ENCODE assay signal across 10 cellular contexts in the genomic region with DNA sequence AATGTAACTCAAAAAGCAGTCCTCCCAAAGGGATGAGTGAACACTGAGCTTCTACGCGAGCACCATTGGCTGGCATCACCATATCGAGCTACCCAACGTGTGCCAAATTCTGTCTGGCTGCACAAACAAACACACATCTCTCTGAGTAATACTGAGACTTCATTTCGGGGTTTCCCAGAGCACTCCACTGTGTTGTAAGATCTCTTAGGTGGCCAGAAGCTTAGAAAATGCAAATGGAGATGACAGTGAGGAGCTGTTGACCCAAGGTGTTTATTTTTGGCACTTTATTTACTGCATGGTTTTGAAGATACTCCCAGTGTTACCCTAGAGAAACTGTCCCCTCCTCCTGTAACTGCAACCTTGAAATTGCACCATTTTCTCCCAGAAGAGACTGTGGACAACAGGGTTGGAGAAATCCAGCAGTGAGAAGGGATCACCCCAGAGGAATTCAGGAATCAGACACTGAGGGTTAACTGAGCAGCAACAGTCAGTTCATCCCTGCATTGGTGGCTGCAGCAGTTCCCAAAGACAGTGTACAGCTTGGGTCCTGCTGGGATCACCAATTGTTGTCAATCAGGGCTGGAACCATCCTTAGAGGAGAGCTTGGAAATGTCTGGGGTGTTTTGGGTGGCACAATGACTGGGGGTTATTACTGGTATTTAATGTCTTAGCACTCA. TPM values are rescaled to one million over a fixed set of nuclear protein-coding genes. Genes with fewer than 3 reads are reported as not detected.
DNase-seq lines count a peak whose midpoint lies in the region; ATAC-seq and TF ChIP-seq lines count a peak whose summit lies in the region.
"Had no signal": no experiment of that assay in that cellular context is flagged by ENCODE, and none has a peak within 500 bp of the region (broad histone marks: within the 10 kb centered on the region; RNA-seq: fewer than 3 reads in every experiment).

No MANE protein-coding gene starts in this region.

- H3K36me3 ChIP-seq in aorta (ENCODE audit: control insufficient read depth in 1 of 2, insufficient read depth in 2 of 2, low read length in 1 of 2) (no peaks in the 10 kb centered on the region), PC-9 (ENCODE audit: low read depth) (no peaks in the 10 kb centered on the region)

- H4K20me1 ChIP-seq in PC-9 (ENCODE audit: insufficient read depth): no peaks in the 10 kb centered on the region

- POLR2A ChIA-PET in PC-9 (lab: Charles Lee; ENCODE audit: unreplicated experiment): no interaction called here

- peak; percentile 70 for ATAC-seq in GM21619 (IDR thresholded peaks at IDR 0.05; ENCODE audit: unreplicated experiment)
- peak; percentile 59 for ATAC-seq in esophagus mucosa
- ATAC-seq in aorta (ENCODE audit: low FRiP score): no peak

- CTCF ChIA-PET in PC-9 (lab: Charles Lee): no interaction called here

- no peaks in the 10 kb centered on the region for H3K9me2 ChIP-seq in PC-9 (ENCODE audit: insufficient read depth)

- 15 to 22% methylated on average over 5 of the region's 5 CpGs for WGBS in aorta, 2 donors

- no peaks in the 10 kb centered on the region for H3K4me1 ChIP-seq in aorta (ENCODE audit: control insufficient read depth in 1 of 2, insufficient read depth in 2 of 2, low read length in 2 of 2)
- peaks cover 10% of the 10 kb centered on the region for H3K4me1 ChIP-seq in PC-9 (replicated peaks; ENCODE audit: insufficient read depth)

- DNase-seq in NAMALWA (ENCODE audit: low spot score): peak; percentile 66
- no peak for DNase-seq in inferior parietal cortex (ENCODE audit: extremely low spot score)
- no peak for DNase-seq in NCI-H187 (lab: John Stamatoyannopoulos, UW)
- DNase-seq in aorta: no peak
- DNase-seq in PC-9: no peak

- peak; percentile 15 for TF ChIP-seq POLR2A in GM15510 (IDR thresholded peaks at IDR 0.05; ENCODE audit: borderline replicate concordance, extremely low read depth, insufficient read length)

- no TSS peak for BruUV-seq in PC-9 (replicated peaks; lab: Mats Ljungman, UMichigan)

- H3K4me2 ChIP-seq in PC-9: no peak overlapping the region

- H3K9me3 ChIP-seq in aorta (ENCODE audit: control insufficient read depth, low read length) (no peaks in the 10 kb centered on the region), PC-9 (ENCODE audit: insufficient read depth, low read depth) (no peaks in the 10 kb centered on the region)

- TF ChIP-seq CTCF in PC-9 (conservative IDR thresholded peaks at IDR 0.05): no peak

- H3K27ac ChIP-seq in aorta (ENCODE audit: low read depth in 1 of 2, low read length in 2 of 2) (no peak overlapping the region), PC-9 (no peak overlapping the region)
- H3K27ac ChIP-seq: epithelial cell of prostate had no signal

- no peaks in the 10 kb centered on the region for H3F3A ChIP-seq in PC-9 (ENCODE audit: insufficient read depth, low read depth)

- no peak overlapping the region for H2AFZ ChIP-seq in PC-9

- H3K27me3 ChIP-seq in aorta (ENCODE audit: control insufficient read depth in 1 of 2, insufficient read depth in 2 of 2, low read length in 1 of 2) (no peaks in the 10 kb centered on the region), PC-9 (ENCODE audit: insufficient read depth, low read depth) (no peaks in the 10 kb centered on the region)

- intact Hi-C loops in aorta (cut with DNase I) (no loop called here), PC-9 (cut with micrococcal nuclease; ENCODE audit: unreplicated experiment) (no loop called here)

- H3K4me3 ChIP-seq in aorta (ENCODE audit: low read length in 2 of 2) (no peak overlapping the region), PC-9 (no peak overlapping the region)

- H3K79me2 ChIP-seq in PC-9 (ENCODE audit: low read depth): no peaks in the 10 kb centered on the region

RNA-seq across cellular contexts. Expression of gene RIPOR2, which starts 1.0 kb away (rescaled TPM):
- total RNA-seq in esophagus mucosa (2.1 TPM), aorta (10 to 100 TPM in 1 of 2 donors, 1 to 10 TPM in 1; 9.7 to 16.1 TPM), PC-9 (2021) (0.63 and 0.94 TPM in 2 replicates)
- 1 to 10 TPM; 1.1 to 2.5 TPM for polyA plus RNA-seq in aorta
- total RNA-seq: HT1080 had no signal
